Comparison of ENCODE assay signal across 9 cellular contexts in the genomic region with DNA sequence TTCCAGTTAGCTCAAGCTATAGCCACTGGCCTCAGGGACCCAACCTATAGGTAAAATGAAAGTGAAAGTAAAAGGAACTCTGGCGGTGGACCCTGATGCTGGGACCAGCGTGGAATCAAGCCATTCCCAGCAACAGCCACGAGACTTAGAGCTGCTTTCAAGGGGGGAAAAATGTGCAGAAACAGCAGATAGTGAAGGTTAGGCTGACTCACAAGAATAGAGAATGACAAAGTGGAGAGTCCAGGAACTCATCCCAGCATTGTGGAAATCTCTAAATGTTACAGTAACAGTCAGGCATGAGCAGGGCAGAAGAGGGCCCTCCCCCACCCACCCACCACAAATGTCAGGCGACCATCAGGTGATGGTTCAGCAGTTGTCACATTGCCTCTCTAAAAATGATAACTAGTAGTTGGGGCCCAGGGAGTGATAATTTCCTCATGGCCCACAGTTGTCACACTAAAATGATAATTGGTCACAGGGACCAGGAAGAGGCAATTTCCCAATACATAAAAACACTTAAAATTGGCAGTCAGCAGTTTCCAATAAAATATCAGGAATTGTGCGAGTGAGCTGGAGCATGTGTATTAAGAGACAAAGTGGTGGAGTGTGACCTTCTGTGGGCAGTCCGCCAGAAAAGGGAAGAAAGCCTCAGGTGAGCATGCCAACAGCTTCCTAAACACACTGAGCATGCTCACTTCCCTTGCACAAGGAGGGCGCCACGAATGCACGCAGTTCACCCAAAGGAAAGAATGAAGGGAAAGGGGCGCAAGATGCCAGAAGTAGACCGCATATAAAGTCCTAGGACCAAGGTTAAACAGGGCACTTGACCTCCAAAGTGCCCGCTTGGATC.
DNase-seq lines count a peak whose midpoint lies in the region; ATAC-seq, FAIRE-seq and TF ChIP-seq lines count a peak whose summit lies in the region.
"Had no signal": no experiment of that assay in that cellular context is flagged by ENCODE, and none has a peak within 500 bp of the region (broad histone marks: within the 10 kb centered on the region; RNA-seq: fewer than 3 reads in every experiment).

No MANE protein-coding gene starts in this region.

- no peak overlapping the region for H3K27ac ChIP-seq in HepG2 (ENCODE audit: extremely low read length, insufficient read depth, low read length)
- H3K27ac ChIP-seq: 22Rv1 had no signal

- in situ Hi-C loops in HepG2 (cut with HindIII; ENCODE audit: extremely low pct_ligation_motif_present, low pct_unique_long_range_greater_than_20kb) = no loop called here

- TF ChIP-seq EP300 in HepG2 (IDR thresholded peaks at IDR 0.05; ENCODE audit: low read depth in 2 of 2, low read length in 2 of 2) (no peak), HepG2 (CRISPR knock-in tag; IDR thresholded peaks at IDR 0.05; ENCODE audit: borderline replicate concordance) (no peak)

- CTCF ChIA-PET in HepG2 (lab: Yijun Ruan, JAX; ENCODE audit: low intra/inter-chr PET ratio, low total read pairs) = no interaction called here

- 60% methylated on average over 12 of the region's 12 CpGs for WGBS in HepG2 (ENCODE audit: low lambda C conversion rate)

- BruUV-seq in HepG2 (replicated peaks; lab: Mats Ljungman, UMichigan) = no TSS peak

- H3K79me2 ChIP-seq in HepG2 (ENCODE audit: insufficient read depth, low read length) = no peaks in the 10 kb centered on the region

- no peak overlapping the region for H3K9ac ChIP-seq in HepG2 (ENCODE audit: insufficient read depth, low read depth, low read length)

- no peaks in the 10 kb centered on the region for H3K27me3 Mint-ChIP-seq in activated T-helper 17 cell treated with anti-CD3 and anti-CD28 coated beads, Interleukin-2, amount 50 U/mL, for 72 hours

- peak; percentile 76 for ATAC-seq in activated T-helper 17 cell treated with anti-CD3 and anti-CD28 coated beads, Interleukin-2, amount 50 U/mL, for 72 hours (replicated peaks)
- ATAC-seq in HepG2 = peak; percentile 87

- DNase-seq in DMS 273 (lab: John Stamatoyannopoulos, UW; ENCODE audit: unreplicated experiment) (peak; percentile 23), DMS 273 treated with DMSO at 0.1 percent for 48 hours (lab: John Stamatoyannopoulos, UW) (no peak), Kasumi-1 (lab: John Stamatoyannopoulos, UW) (peak; percentile 16 to 25), HepG2 (ENCODE audit: low spot score) (peak; percentile 12), GM19240 (ENCODE audit: insufficient read length, low spot score) (no peak), DMS153 treated with DMSO at 0.1 percent for 48 hours (lab: John Stamatoyannopoulos, UW; ENCODE audit: unreplicated experiment) (no peak)
- DNase-seq in effector CD8-positive, alpha-beta T cell (lab: John Stamatoyannopoulos, UW) = no peak

- H3K27ac Mint-ChIP-seq in activated T-helper 17 cell treated with anti-CD3 and anti-CD28 coated beads, Interleukin-2, amount 50 U/mL, for 72 hours = peak overlapping the region; percentile 75

- H3K4me1 ChIP-seq in HepG2 (ENCODE audit: insufficient read depth, low read length) = peaks cover 9% of the 10 kb centered on the region

- peaks cover 19% of the 10 kb centered on the region for H3K4me1 Mint-ChIP-seq in activated T-helper 17 cell treated with anti-CD3 and anti-CD28 coated beads, Interleukin-2, amount 50 U/mL, for 72 hours

- peak overlapping the region; percentile 94 for H2AFZ ChIP-seq in HepG2 (ENCODE audit: low read length)

- no peak for TF ChIP-seq POLR2A in HepG2 (IDR thresholded peaks at IDR 0.05; ENCODE audit: insufficient read depth in 1 of 2, low read depth in 2 of 2, low read length in 2 of 2)

- H4K20me1 ChIP-seq in HepG2 (ENCODE audit: insufficient read depth, low read length) = no peaks in the 10 kb centered on the region

- intact Hi-C loops in HepG2 (cut with micrococcal nuclease; ENCODE audit: unreplicated experiment) = no loop called here

- no peaks in the 10 kb centered on the region for H3K36me3 Mint-ChIP-seq in activated T-helper 17 cell treated with anti-CD3 and anti-CD28 coated beads, Interleukin-2, amount 50 U/mL, for 72 hours (ENCODE audit: low read depth)

- H3K4me3 Mint-ChIP-seq in activated T-helper 17 cell treated with anti-CD3 and anti-CD28 coated beads, Interleukin-2, amount 50 U/mL, for 72 hours = peak overlapping the region; percentile 84

- POLR2A ChIA-PET in HepG2 (lab: Yijun Ruan, JAX) = no interaction called here

- no peak for TF ChIP-seq RAD21 in HepG2 (CRISPR knock-in tag; IDR thresholded peaks at IDR 0.05)

- peak overlapping the region; percentile 43 to 66 (median 50) for H3K4me3 ChIP-seq in HepG2 (replicated peaks in 1 of 3; ENCODE audit: insufficient read depth in 1 of 3, low read depth in 2 of 3, low read length in 3 of 3)

- FAIRE-seq in HepG2 (lab: Jason Lieb, UNC) = no peak

- TF ChIP-seq CTCF in HepG2 (CRISPR knock-in tag; IDR thresholded peaks at IDR 0.05) = no peak

- H3K36me3 ChIP-seq in HepG2 (replicated peaks in 1 of 2; ENCODE audit: control insufficient read depth in 1 of 2, insufficient read depth in 2 of 2, low read length in 2 of 2) = no peaks in the 10 kb centered on the region

- H3K9me3 ChIP-seq in HepG2 (ENCODE audit: low read length) = no peaks in the 10 kb centered on the region

- H3K27me3 ChIP-seq in HepG2 (ENCODE audit: control insufficient read depth in 1 of 2, insufficient read depth in 2 of 2, low read length in 2 of 2) = no peaks in the 10 kb centered on the region; a peak in 1 of 5 replicates

- peak overlapping the region; percentile 86 for H3K4me2 ChIP-seq in HepG2 (ENCODE audit: low read depth, low read length)

- no peaks in the 10 kb centered on the region for H3K9me3 Mint-ChIP-seq in activated T-helper 17 cell treated with anti-CD3 and anti-CD28 coated beads, Interleukin-2, amount 50 U/mL, for 72 hours

TF ChIP-seq in HepG2, 621 proteins besides CTCF, POLR2A, EP300 and RAD21:
- no peak for TF ChIP-seq GMEB1 (CRISPR knock-in tag; IDR thresholded peaks at IDR 0.05; ENCODE audit: borderline replicate concordance)
- TF ChIP-seq, protein P1, sequence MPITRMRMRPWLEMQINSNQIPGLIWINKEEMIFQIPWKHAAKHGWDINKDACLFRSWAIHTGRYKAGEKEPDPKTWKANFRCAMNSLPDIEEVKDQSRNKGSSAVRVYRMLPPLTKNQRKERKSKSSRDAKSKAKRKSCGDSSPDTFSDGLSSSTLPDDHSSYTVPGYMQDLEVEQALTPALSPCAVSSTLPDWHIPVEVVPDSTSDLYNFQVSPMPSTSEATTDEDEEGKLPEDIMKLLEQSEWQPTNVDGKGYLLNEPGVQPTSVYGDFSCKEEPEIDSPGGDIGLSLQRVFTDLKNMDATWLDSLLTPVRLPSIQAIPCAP (CRISPR knock-in tag; IDR thresholded peaks at IDR 0.05; ENCODE audit: low read depth) = peak; percentile 98
- TF ChIP-seq MAFK (conservative IDR thresholded peaks at IDR 0.05 in 1 of 2, IDR thresholded peaks at IDR 0.05 in 1 of 2; ENCODE audit: low read length in 2 of 2) = 0 out of 4 replicates have a peak, but pooled peaks of 1 of the 2 experiments have one; percentile 17
- no peak for TF ChIP-seq SATB2 (CRISPR knock-in tag; IDR thresholded peaks at IDR 0.05)
- TF ChIP-seq TRAFD1 (CRISPR knock-in tag; IDR thresholded peaks at IDR 0.05; ENCODE audit: borderline replicate concordance) = no peak
- TF ChIP-seq MXI1 (IDR thresholded peaks at IDR 0.05; ENCODE audit: borderline replicate concordance, low read depth, low read length) = no peak; the same call in 2 of the 3 replicates
- TF ChIP-seq HES4 (CRISPR knock-in tag; IDR thresholded peaks at IDR 0.05; ENCODE audit: borderline replicate concordance) = no peak
- TF ChIP-seq ZNF335 (CRISPR knock-in tag; IDR thresholded peaks at IDR 0.05) = 0 out of 2 replicates have a peak, but pooled peaks have one; percentile 39
- no peak for TF ChIP-seq ISL2 (CRISPR knock-in tag; IDR thresholded peaks at IDR 0.05)
- TF ChIP-seq IRF2 (CRISPR knock-in tag; IDR thresholded peaks at IDR 0.05) = peak; percentile 100
- TF ChIP-seq, protein P2, sequence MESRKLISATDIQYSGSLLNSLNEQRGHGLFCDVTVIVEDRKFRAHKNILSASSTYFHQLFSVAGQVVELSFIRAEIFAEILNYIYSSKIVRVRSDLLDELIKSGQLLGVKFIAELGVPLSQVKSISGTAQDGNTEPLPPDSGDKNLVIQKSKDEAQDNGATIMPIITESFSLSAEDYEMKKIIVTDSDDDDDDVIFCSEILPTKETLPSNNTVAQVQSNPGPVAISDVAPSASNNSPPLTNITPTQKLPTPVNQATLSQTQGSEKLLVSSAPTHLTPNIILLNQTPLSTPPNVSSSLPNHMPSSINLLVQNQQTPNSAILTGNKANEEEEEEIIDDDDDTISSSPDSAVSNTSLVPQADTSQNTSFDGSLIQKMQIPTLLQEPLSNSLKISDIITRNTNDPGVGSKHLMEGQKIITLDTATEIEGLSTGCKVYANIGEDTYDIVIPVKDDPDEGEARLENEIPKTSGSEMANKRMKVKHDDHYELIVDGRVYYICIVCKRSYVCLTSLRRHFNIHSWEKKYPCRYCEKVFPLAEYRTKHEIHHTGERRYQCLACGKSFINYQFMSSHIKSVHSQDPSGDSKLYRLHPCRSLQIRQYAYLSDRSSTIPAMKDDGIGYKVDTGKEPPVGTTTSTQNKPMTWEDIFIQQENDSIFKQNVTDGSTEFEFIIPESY (CRISPR knock-in tag; IDR thresholded peaks at IDR 0.05) = 0 out of 2 replicates have a peak, but pooled peaks have one; percentile 13
TF ChIP-seq in HepG2: peak in this region for 5.

Comparison
In these comparisons a context has a peak if more than half of its experiments do, and no peak if none do; other contexts are left out.
1. DNase-seq: peak in DMS 273 (single experiment), Kasumi-1 (2 of 2) and HepG2 (single experiment); none in DMS 273 treated with DMSO at 0.1 percent for 48 hours (single experiment), GM19240 (single experiment), effector CD8-positive, alpha-beta T cell (single experiment) and DMS153 treated with DMSO at 0.1 percent for 48 hours (single experiment).